In the genomic region with DNA sequence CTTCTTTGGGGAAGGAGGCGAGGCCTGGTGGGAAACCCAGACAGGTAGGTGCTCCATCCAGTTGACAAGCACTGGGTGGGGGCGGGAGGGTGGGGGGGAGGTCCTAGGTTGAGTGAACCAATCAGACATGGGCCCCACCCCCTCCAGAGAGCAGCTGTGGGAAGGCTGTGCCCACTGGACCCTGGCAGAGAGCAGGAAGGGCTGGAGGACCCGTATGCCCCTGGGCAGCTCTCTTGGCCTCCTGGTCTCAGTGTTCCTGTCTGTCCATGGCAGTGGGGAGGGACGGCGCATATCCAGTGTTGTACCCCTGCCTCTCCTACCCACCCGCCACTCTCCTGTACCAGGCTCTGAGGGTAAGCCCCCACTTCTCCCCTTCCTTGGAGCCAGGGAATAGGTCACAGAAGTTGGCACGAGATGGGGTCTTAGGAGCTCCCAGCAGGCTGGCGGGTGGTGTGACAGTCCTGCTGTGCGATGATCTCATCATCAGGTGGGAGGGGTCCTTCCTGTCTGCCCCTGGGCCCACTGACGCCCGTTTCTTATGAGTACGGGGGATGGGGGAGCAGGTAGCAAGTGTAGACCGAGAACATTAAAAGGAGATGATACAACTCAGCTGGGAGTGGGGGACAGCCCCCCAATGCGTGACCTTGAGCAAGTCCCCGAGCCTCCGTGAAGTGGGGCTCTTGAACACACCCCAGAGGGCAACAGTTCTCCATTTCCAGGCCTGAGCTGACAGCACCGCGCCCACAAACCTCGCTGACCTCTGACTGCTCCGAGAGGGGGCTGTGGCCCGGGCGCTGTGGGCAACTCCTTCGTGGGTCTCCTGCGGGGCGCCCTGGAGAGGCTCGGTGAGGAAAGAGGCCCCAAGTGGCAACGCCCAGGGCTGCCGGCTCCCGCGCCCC, we compare ENCODE assay signal across 8 cellular contexts. TPM values are rescaled to one million over a fixed set of nuclear protein-coding genes. Genes with fewer than 3 reads are reported as not detected.
DNase-seq lines count a peak whose midpoint lies in the region; ATAC-seq and TF ChIP-seq lines count a peak whose summit lies in the region.

No MANE protein-coding gene starts in this region.

- H3K4me3 Mint-ChIP-seq in activated T-cell treated with anti-CD3 and anti-CD28 coated beads, Interleukin-2, amount 50 U/mL, for 24 hours = peak overlapping the region; percentile 78
- H3K4me3 Mint-ChIP-seq in type B pancreatic cell = peak overlapping the region; percentile 86

- H3K4me3 ChIP-seq in left lung = peak overlapping the region; percentile 24 to 56

- no peaks in the 10 kb centered on the region for H3K9me3 Mint-ChIP-seq in activated T-cell treated with anti-CD3 and anti-CD28 coated beads, Interleukin-2, amount 50 U/mL, for 24 hours
- H3K9me3 Mint-ChIP-seq in type B pancreatic cell = no peaks in the 10 kb centered on the region

- H3K4me1 Mint-ChIP-seq in activated T-cell treated with anti-CD3 and anti-CD28 coated beads, Interleukin-2, amount 50 U/mL, for 24 hours (ENCODE audit: low read depth) = peaks cover 20% of the 10 kb centered on the region
- H3K4me1 Mint-ChIP-seq in type B pancreatic cell (ENCODE audit: unreplicated experiment) = peaks cover 20% of the 10 kb centered on the region

- peak overlapping the region; percentile 94 for H3K27ac Mint-ChIP-seq in activated T-cell treated with anti-CD3 and anti-CD28 coated beads, Interleukin-2, amount 50 U/mL, for 24 hours
- peak overlapping the region; percentile 53 for H3K27ac Mint-ChIP-seq in type B pancreatic cell

- TF ChIP-seq CTCF in left lung (IDR thresholded peaks at IDR 0.05) = no peak
- TF ChIP-seq CTCF in type B pancreatic cell (conservative IDR thresholded peaks at IDR 0.05) = no peak

- intact Hi-C loops in left lung (cut with DNase I) = no loop called here

- H3K9me3 ChIP-seq in left lung = no peaks in the 10 kb centered on the region

- ATAC-seq in left lung (no peak), left lobe of liver (no peak)

- H3K36me3 ChIP-seq in left lung = no peaks in the 10 kb centered on the region

- peaks cover 11 to 48% of the 10 kb centered on the region in 2 donors for H3K4me1 ChIP-seq in left lung

- H3K36me3 Mint-ChIP-seq in activated T-cell treated with anti-CD3 and anti-CD28 coated beads, Interleukin-2, amount 50 U/mL, for 24 hours (ENCODE audit: low read depth) = peaks cover 8% of the 10 kb centered on the region
- no peaks in the 10 kb centered on the region for H3K36me3 Mint-ChIP-seq in type B pancreatic cell

- H3K27me3 ChIP-seq in left lung = peaks cover 0 to 45% of the 10 kb centered on the region in 2 donors

- no peaks in the 10 kb centered on the region for H3K27me3 Mint-ChIP-seq in activated T-cell treated with anti-CD3 and anti-CD28 coated beads, Interleukin-2, amount 50 U/mL, for 24 hours
- no peaks in the 10 kb centered on the region for H3K27me3 Mint-ChIP-seq in type B pancreatic cell

- DNase-seq in activated naive CD4-positive, alpha-beta T cell treated with Interleukin-2 at 50 U/mL for 16 hours = peak; percentile 22
- no peak for DNase-seq in activated naive CD4-positive, alpha-beta T cell (lab: John Stamatoyannopoulos, UW)
- DNase-seq in activated T-cell treated with anti-CD3 and anti-CD28 coated beads, Interleukin-2, amount 50 U/mL, for 24 hours = no peak
- DNase-seq in left lung (no peak), type B pancreatic cell (ENCODE audit: extremely low spot score, unreplicated experiment) (no peak), NCI-H187 treated with DMSO at 0.1 percent for 48 hours (lab: John Stamatoyannopoulos, UW) (no peak), left lobe of liver (ENCODE audit: low spot score) (no peak), DMS79 treated with DMSO at 0.1 percent for 48 hours (lab: John Stamatoyannopoulos, UW) (no peak)

- peak overlapping the region in 1 of 2 donors; percentile 69 for H3K27ac ChIP-seq in left lung

RNA-seq across cellular contexts. Expression of a gene that starts 1.2 kb away (rescaled TPM):
- total RNA-seq in left lung (1 to 10 TPM; 6.2 to 7.0 TPM), type B pancreatic cell (ENCODE audit: low replicate concordance) (24.0 and 26.7 TPM in 2 replicates), left lobe of liver (14.6 TPM)
